In genomic region chr1:155294520-155295182, GRCh38 we compare ENCODE assay signal across 1 cellular context.
TF ChIP-seq lines count a peak whose summit lies in the region.

No MANE protein-coding gene starts in this region.

TF ChIP-seq in SK-N-SH, 30 proteins besides CTCF, POLR2A, EP300 and RAD21:
- TF ChIP-seq JUND (IDR thresholded peaks at IDR 0.05) (no peak), TAF1 (IDR thresholded peaks at IDR 0.05; ENCODE audit: borderline replicate concordance, low read depth, low read length) (no peak), GABPA (IDR thresholded peaks at IDR 0.05; ENCODE audit: low read depth) (no peak), RCOR1 (IDR thresholded peaks at IDR 0.05; ENCODE audit: low read length) (no peak), SIN3A (IDR thresholded peaks at IDR 0.05; ENCODE audit: borderline replicate concordance, low read depth, low read length) (no peak), ELF1 (IDR thresholded peaks at IDR 0.05) (no peak)
